ENCODE assay signal across 8 cellular contexts in genomic region chr4:10180927-10181744, GRCh38.
A peak's percentile ranks its signal among the peaks of the same experiment; 100 is the strongest.
DNase-seq lines count a peak whose midpoint lies in the region; ATAC-seq, FAIRE-seq and TF ChIP-seq lines count a peak whose summit lies in the region.

No MANE protein-coding gene starts in this region.

- H3K9ac ChIP-seq in BLaER1 (no peak overlapping the region), keratinocyte (ENCODE audit: control insufficient read depth, extremely low read depth, insufficient read depth, low read length) (no peak overlapping the region)

- dilution Hi-C loops in keratinocyte (cut with MboI; ENCODE audit: extremely low pct_ligation_motif_present, low sequenced_read_pairs), result loop anchor here (25.0 kb wide), 1 partner anchor 231 kb away; no protein-coding TSS in a partner anchor

- H3K36me3 ChIP-seq in BLaER1, result no peaks in the 10 kb centered on the region
- H3K36me3 ChIP-seq in keratinocyte (ENCODE audit: control insufficient read depth in 2 of 2, extremely low read depth in 1 of 2, insufficient read depth in 2 of 2, low read length in 2 of 2), result no peaks in the 10 kb centered on the region

- no peak overlapping the region for H3K27ac Mint-ChIP-seq in mesothelial cell of epicardium

- H3K4me2 ChIP-seq in BLaER1 (peak overlapping the region; percentile 55), keratinocyte (ENCODE audit: control insufficient read depth, extremely low read depth, insufficient read depth, low read depth, low read length) (peak overlapping the region; percentile 25)

- ATAC-seq in GM19023 (IDR thresholded peaks at IDR 0.05; ENCODE audit: unreplicated experiment), result peak; percentile 96
- ATAC-seq in HG03103 (IDR thresholded peaks at IDR 0.05; ENCODE audit: low read depth, unreplicated experiment), result peak; percentile 97

- H3K9me1 ChIP-seq in keratinocyte (ENCODE audit: control insufficient read depth, extremely low read depth, insufficient read depth, low read length), result no peaks in the 10 kb centered on the region

- no peak overlapping the region for H3K4me3 Mint-ChIP-seq in mesothelial cell of epicardium

- H3K36me3 Mint-ChIP-seq in mesothelial cell of epicardium, result no peaks in the 10 kb centered on the region

- no peaks in the 10 kb centered on the region for H3K27me3 Mint-ChIP-seq in mesothelial cell of epicardium (ENCODE audit: low read depth)

- no peak for FAIRE-seq in keratinocyte (lab: Jason Lieb, UNC)

- no peaks in the 10 kb centered on the region for H4K20me1 ChIP-seq in BLaER1
- H4K20me1 ChIP-seq in keratinocyte (ENCODE audit: control insufficient read depth, extremely low read depth, insufficient read depth, low read length), result no peaks in the 10 kb centered on the region

- H3K27me3 ChIP-seq in BLaER1 (no peaks in the 10 kb centered on the region), keratinocyte (ENCODE audit: control insufficient read depth, extremely low read depth, insufficient read depth, low read length) (no peaks in the 10 kb centered on the region)

- H3K4me1 ChIP-seq in BLaER1 (peaks cover 11% of the 10 kb centered on the region), keratinocyte (ENCODE audit: control insufficient read depth, extremely low read depth, insufficient read depth, low read length) (peaks cover 18% of the 10 kb centered on the region)

- TF ChIP-seq CTCF in keratinocyte (optimal IDR thresholded peaks at IDR 0.05 in 1 of 3, IDR thresholded peaks at IDR 0.05 in 1 of 3, conservative IDR thresholded peaks at IDR 0.05 in 1 of 3; ENCODE audit: extremely low read depth in 1 of 3, insufficient read depth in 2 of 3, low read length in 3 of 3) (no peak), mesothelial cell of epicardium (IDR thresholded peaks at IDR 0.05; ENCODE audit: unreplicated experiment) (no peak)

- H3K27ac ChIP-seq in BLaER1 (no peak overlapping the region), keratinocyte (ENCODE audit: control insufficient read depth, insufficient read depth, low read length) (peak overlapping the region; percentile 38)

- H3K4me3 ChIP-seq in BLaER1 (no peak overlapping the region), keratinocyte (ENCODE audit: control insufficient read depth in 2 of 3, extremely low read depth in 1 of 3, insufficient read depth in 2 of 3, low read depth in 1 of 3, low read length in 3 of 3) (no peak overlapping the region)

- DNase-seq in SKM-1 treated with dmso at 0.1 percent for 144 hours (lab: John Stamatoyannopoulos, UW; ENCODE audit: unreplicated experiment), result peak; percentile 80
- DNase-seq in keratinocyte (ENCODE audit: low read depth, low spot score), result no peak
- no peak for DNase-seq in mesothelial cell of epicardium (ENCODE audit: low spot score in 2 of 2, unreplicated experiment in 2 of 2)
- DNase-seq in NCI-H510A treated with DMSO at 0.1 percent for 48 hours (lab: John Stamatoyannopoulos, UW), result no peak
- no peak for DNase-seq in occipital lobe (lab: John Stamatoyannopoulos, UW)

- peaks cover 8% of the 10 kb centered on the region for H3K9me3 Mint-ChIP-seq in mesothelial cell of epicardium

- H2AFZ ChIP-seq in keratinocyte (ENCODE audit: control insufficient read depth, low read length), result no peak overlapping the region

- H3K9me3 ChIP-seq in BLaER1 (no peaks in the 10 kb centered on the region), keratinocyte (ENCODE audit: control insufficient read depth, low read depth, low read length) (no peaks in the 10 kb centered on the region)

- no peaks in the 10 kb centered on the region for H3K79me2 ChIP-seq in keratinocyte (ENCODE audit: control insufficient read depth, insufficient read depth, low read length)

- H3K4me1 Mint-ChIP-seq in mesothelial cell of epicardium, result peaks cover 2% of the 10 kb centered on the region
